Comparison of ENCODE assay signal across 14 cellular contexts in the genomic region with DNA sequence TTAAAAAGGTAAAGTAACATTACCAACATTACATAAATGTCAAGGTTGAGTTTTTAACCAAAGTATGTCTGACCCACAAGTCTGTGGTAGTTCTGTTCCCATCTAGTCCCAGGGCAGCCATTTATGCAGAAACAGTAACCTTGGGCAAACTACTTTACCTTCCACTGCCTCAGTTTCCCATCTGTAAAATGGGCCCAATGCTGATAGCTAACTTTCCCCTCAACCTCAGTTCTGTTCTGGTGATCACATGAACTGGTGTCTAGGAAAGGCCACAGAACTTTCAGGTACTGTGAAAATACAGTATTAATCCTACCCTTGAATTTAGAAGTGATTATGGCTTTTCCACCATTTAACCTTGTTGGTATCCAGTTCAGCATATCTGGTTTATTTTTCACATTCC.
"Had no signal": no experiment of that assay in that cellular context is flagged by ENCODE, and none has a peak within 500 bp of the region (broad histone marks: within the 10 kb centered on the region; RNA-seq: fewer than 3 reads in every experiment).

No MANE protein-coding gene starts in this region.

- H3K27me3 Mint-ChIP-seq: activated CD8-positive, alpha-beta T cell treated with anti-CD3 and anti-CD28 coated beads for 36 hours; stimulated activated naive CD8-positive, alpha-beta T cell treated with anti-CD3 and anti-CD28 coated beads, Interleukin-15, amount 100 ng/mL, for 72 hours had no signal

- ATAC-seq: activated CD8-positive, alpha-beta T cell treated with anti-CD3 and anti-CD28 coated beads for 36 hours; left cardiac atrium; stimulated activated naive CD8-positive, alpha-beta T cell treated with anti-CD3 and anti-CD28 coated beads, Interleukin-15, amount 100 ng/mL, for 72 hours had no signal

- H3K36me3 ChIP-seq: colonic mucosa, ovary had no signal

- H3K9me3 Mint-ChIP-seq: activated CD8-positive, alpha-beta T cell treated with anti-CD3 and anti-CD28 coated beads for 36 hours; stimulated activated naive CD8-positive, alpha-beta T cell treated with anti-CD3 and anti-CD28 coated beads, Interleukin-15, amount 100 ng/mL, for 72 hours had no signal

- H3K27ac ChIP-seq: colonic mucosa, ovary, VCaP had no signal

- H3K4me3 ChIP-seq: colonic mucosa, ovary had no signal

- H3K4me3 Mint-ChIP-seq: activated CD8-positive, alpha-beta T cell treated with anti-CD3 and anti-CD28 coated beads for 36 hours; stimulated activated naive CD8-positive, alpha-beta T cell treated with anti-CD3 and anti-CD28 coated beads, Interleukin-15, amount 100 ng/mL, for 72 hours had no signal

- H3K9me3 ChIP-seq: colonic mucosa, ovary had no signal

- DNase-seq: activated CD4-positive, alpha-beta T cell treated with anti-CD3 and anti-CD28 coated beads for 4 hours; activated CD8-positive, alpha-beta memory T cell treated with anti-CD3 and anti-CD28 coated beads, Interleukin-2, amount 50 U/mL, for 4 hours; activated CD8-positive, alpha-beta T cell treated with anti-CD3 and anti-CD28 coated beads for 36 hours; activated naive CD4-positive, alpha-beta T cell treated with Interleukin-2 at 50 U/mL for 16 hours; caudate nucleus; colonic mucosa; effector CD8-positive, alpha-beta T cell; left cardiac atrium; stimulated activated CD4-positive, alpha-beta T cell treated with anti-CD3 and anti-CD28 coated beads, Interleukin-15, amount 100 ng/mL, for 24 hours; stimulated activated CD4-positive, alpha-beta T cell treated with anti-CD3 and anti-CD28 coated beads, Interleukin-4, amount 100 ng/mL, for 24 hours; stimulated activated naive CD8-positive, alpha-beta T cell treated with anti-CD3 and anti-CD28 coated beads, Interleukin-15, amount 100 ng/mL, for 72 hours; T1000 had no signal

- H3K27me3 ChIP-seq: colonic mucosa, ovary had no signal

- H3K27ac Mint-ChIP-seq: activated CD8-positive, alpha-beta T cell treated with anti-CD3 and anti-CD28 coated beads for 36 hours had no signal
